Comparison of ENCODE assay signal across 8 cellular contexts in genomic region chr6:45419574-45420082, GRCh38. TPM values are rescaled to one million over a fixed set of nuclear protein-coding genes. Genes with fewer than 3 reads are reported as not detected.
DNase-seq lines count a peak whose midpoint lies in the region; ATAC-seq and TF ChIP-seq lines count a peak whose summit lies in the region.

No MANE protein-coding gene starts in this region.

- H3K27me3 Mint-ChIP-seq in activated CD8-positive, alpha-beta T cell treated with anti-CD3 and anti-CD28 coated beads, Interleukin-2, amount 10 ng/mL, durations not matched to agents 7 days and 5 days (ENCODE audit: low read depth) = peaks cover 35% of the 10 kb centered on the region
- H3K27me3 Mint-ChIP-seq in naive B cell = peaks cover 53 to 78% (median 78%) of the 10 kb centered on the region in 3 donors
- no peaks in the 10 kb centered on the region for H3K27me3 Mint-ChIP-seq in stimulated activated naive CD8-positive, alpha-beta T cell treated with anti-CD3 and anti-CD28 coated beads, Interleukin-15, amount 100 ng/mL, for 72 hours

- H3K9me3 Mint-ChIP-seq in activated CD8-positive, alpha-beta T cell treated with anti-CD3 and anti-CD28 coated beads, Interleukin-2, amount 10 ng/mL, durations not matched to agents 7 days and 5 days (ENCODE audit: insufficient read depth) = no peaks in the 10 kb centered on the region
- H3K9me3 Mint-ChIP-seq in naive B cell = peaks cover 0 to 3% (median 0%) of the 10 kb centered on the region in 7 donors
- H3K9me3 Mint-ChIP-seq in stimulated activated naive CD8-positive, alpha-beta T cell treated with anti-CD3 and anti-CD28 coated beads, Interleukin-15, amount 100 ng/mL, for 72 hours = no peaks in the 10 kb centered on the region

- CTCF ChIA-PET in activated CD8-positive, alpha-beta T cell treated with anti-CD3 and anti-CD28 coated beads, Interleukin-2, amount 10 ng/mL, durations not matched to agents 7 days and 5 days (lab: Charles Lee) = interaction anchor here (0.7 to 4.5 kb wide), 16 partner anchors 21 to 944 kb away, joined by 3 to 27 read pairs (median 4); partner anchors contain the start of gene SUPT3H

- peak overlapping the region; percentile 85 for H3K4me3 ChIP-seq in epithelial cell of proximal tubule (ENCODE audit: low read depth, low read length)

- peak; percentile 52 for TF ChIP-seq CTCF in epithelial cell of proximal tubule (conservative IDR thresholded peaks at IDR 0.05; ENCODE audit: low read depth, low read length)

- peak overlapping the region; percentile 88 for H3K4me3 Mint-ChIP-seq in activated CD8-positive, alpha-beta T cell treated with anti-CD3 and anti-CD28 coated beads, Interleukin-2, amount 10 ng/mL, durations not matched to agents 7 days and 5 days
- peak overlapping the region; percentile 76 to 91 (median 87) for H3K4me3 Mint-ChIP-seq in naive B cell
- peak overlapping the region; percentile 95 to 99 for H3K4me3 Mint-ChIP-seq in stimulated activated naive CD8-positive, alpha-beta T cell treated with anti-CD3 and anti-CD28 coated beads, Interleukin-15, amount 100 ng/mL, for 72 hours

- DNase-seq in GDM1 (lab: John Stamatoyannopoulos, UW) (peak; percentile 50), NCI-H2171 treated with DMSO at 0.1 percent for 48 hours (lab: John Stamatoyannopoulos, UW) (peak; percentile 56), epithelial cell of proximal tubule (ENCODE audit: low read depth) (no peak), naive B cell (peak; percentile 35), NCI-H146 treated with DMSO at 0.1 percent for 48 hours (lab: John Stamatoyannopoulos, UW; ENCODE audit: unreplicated experiment) (no peak)
- DNase-seq in activated CD8-positive, alpha-beta T cell treated with anti-CD3 and anti-CD28 coated beads, Interleukin-2, amount 10 ng/mL, durations not matched to agents 7 days and 5 days = peak; percentile 70
- DNase-seq in stimulated activated naive CD8-positive, alpha-beta T cell treated with anti-CD3 and anti-CD28 coated beads, Interleukin-15, amount 100 ng/mL, for 72 hours = peak; percentile 66 to 74

- peaks cover 37% of the 10 kb centered on the region for H3K4me1 Mint-ChIP-seq in activated CD8-positive, alpha-beta T cell treated with anti-CD3 and anti-CD28 coated beads, Interleukin-2, amount 10 ng/mL, durations not matched to agents 7 days and 5 days (ENCODE audit: low read depth)
- peaks cover 34 to 59% (median 43%) of the 10 kb centered on the region in 3 donors for H3K4me1 Mint-ChIP-seq in naive B cell
- peaks cover 56% of the 10 kb centered on the region for H3K4me1 Mint-ChIP-seq in stimulated activated naive CD8-positive, alpha-beta T cell treated with anti-CD3 and anti-CD28 coated beads, Interleukin-15, amount 100 ng/mL, for 72 hours

- H3K36me3 Mint-ChIP-seq in activated CD8-positive, alpha-beta T cell treated with anti-CD3 and anti-CD28 coated beads, Interleukin-2, amount 10 ng/mL, durations not matched to agents 7 days and 5 days (ENCODE audit: low read depth) = peaks cover 2% of the 10 kb centered on the region
- peaks cover 0 to 7% of the 10 kb centered on the region in 2 donors for H3K36me3 Mint-ChIP-seq in naive B cell

- ATAC-seq in activated CD8-positive, alpha-beta T cell treated with anti-CD3 and anti-CD28 coated beads, Interleukin-2, amount 10 ng/mL, durations not matched to agents 7 days and 5 days = peak; percentile 37
- ATAC-seq in naive B cell (ENCODE audit: low read depth in 2 of 2) = peak; percentile 46 to 47
- ATAC-seq in stimulated activated naive CD8-positive, alpha-beta T cell treated with anti-CD3 and anti-CD28 coated beads, Interleukin-15, amount 100 ng/mL, for 72 hours = peak; percentile 53
- ATAC-seq in HG02840 (IDR thresholded peaks at IDR 0.05; ENCODE audit: low FRiP score, unreplicated experiment) = no peak

- no peak overlapping the region for H3K27ac Mint-ChIP-seq in activated CD8-positive, alpha-beta T cell treated with anti-CD3 and anti-CD28 coated beads, Interleukin-2, amount 10 ng/mL, durations not matched to agents 7 days and 5 days
- peak overlapping the region in 4 of 6 donors; percentile 38 to 62 (median 50) for H3K27ac Mint-ChIP-seq in naive B cell
- H3K27ac Mint-ChIP-seq in stimulated activated naive CD8-positive, alpha-beta T cell treated with anti-CD3 and anti-CD28 coated beads, Interleukin-15, amount 100 ng/mL, for 72 hours = peak overlapping the region in 1 of 2 donors; percentile 97

- POLR2A ChIA-PET in activated CD8-positive, alpha-beta T cell treated with anti-CD3 and anti-CD28 coated beads, Interleukin-2, amount 10 ng/mL, durations not matched to agents 7 days and 5 days (lab: Charles Lee) = interaction anchor here (0.6 to 1.2 kb wide), 7 partner anchors 17 to 486 kb away, joined by 3 to 4 read pairs (median 3); partner anchors contain the start of gene SUPT3H

RNA-seq across cellular contexts. Expression of gene SUPT3H, which starts 41.9 kb away (rescaled TPM):
- 1 to 10 TPM; 6.4 to 9.1 TPM for total RNA-seq in activated CD8-positive, alpha-beta T cell treated with anti-CD3 and anti-CD28 coated beads, Interleukin-2, amount 10 ng/mL, durations not matched to agents 7 days and 5 days
- total RNA-seq in epithelial cell of proximal tubule = 11.5 and 21.8 TPM in 2 replicates
- polyA plus RNA-seq in naive B cell (ENCODE audit: low read depth in 6 of 6) = 1 to 10 TPM; 3.7 to 8.6 (median 6.7) TPM

Comparison
In these comparisons a context has a peak if more than half of its experiments do, and no peak if none do; other contexts are left out.
1. DNase-seq: peak in GDM1 (single experiment), NCI-H2171 treated with DMSO at 0.1 percent for 48 hours (single experiment), activated CD8-positive, alpha-beta T cell treated with anti-CD3 and anti-CD28 coated beads, Interleukin-2, amount 10 ng/mL, durations not matched to agents 7 days and 5 days (single experiment), naive B cell (single experiment) and stimulated activated naive CD8-positive, alpha-beta T cell treated with anti-CD3 and anti-CD28 coated beads, Interleukin-15, amount 100 ng/mL, for 72 hours (2 of 2); none in epithelial cell of proximal tubule (single experiment) and NCI-H146 treated with DMSO at 0.1 percent for 48 hours (single experiment).
2. Peak in every context shown above with its lines, with median percentiles within 50 percentile points of each other: H3K4me3 Mint-ChIP-seq.